Comparison of ENCODE assay signal across 1 cellular context in the genomic region with DNA sequence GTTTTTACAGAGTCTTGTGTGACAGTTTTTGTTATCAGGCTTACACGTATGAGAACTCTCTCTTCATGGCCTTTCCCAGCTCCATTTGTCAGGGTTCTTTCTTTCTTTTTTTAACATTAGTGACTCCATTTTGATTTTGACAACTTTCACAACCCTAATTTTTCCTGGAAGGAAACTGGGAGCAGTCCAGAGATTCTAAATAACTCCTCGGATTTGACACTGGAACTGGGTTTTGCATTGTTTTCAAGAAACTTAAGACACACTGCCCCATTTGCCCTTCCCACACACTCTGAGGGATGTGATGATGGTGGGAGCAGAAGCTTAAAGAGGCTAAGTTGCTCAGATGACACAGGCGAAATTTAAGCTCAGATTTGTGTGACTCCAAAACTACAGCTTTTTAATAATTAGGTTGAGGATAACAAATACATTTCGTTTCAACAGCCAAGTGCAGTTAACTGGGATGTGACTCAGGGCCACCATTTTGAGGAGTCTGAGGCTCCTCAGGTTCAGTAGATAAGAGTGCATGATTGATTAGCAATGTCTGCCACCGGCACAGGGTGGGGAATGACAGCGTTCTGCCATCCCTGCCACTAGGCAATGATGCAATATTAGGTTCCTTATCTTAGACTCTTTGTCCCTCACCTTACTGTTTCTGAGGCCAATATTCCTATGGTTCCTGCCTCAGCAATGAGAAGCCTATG.
A peak's percentile ranks its signal among the peaks of the same experiment; 100 is the strongest.
TF ChIP-seq lines count a peak whose summit lies in the region.

No MANE protein-coding gene starts in this region.

TF ChIP-seq in K562, 482 proteins besides CTCF, POLR2A, EP300 and RAD21 (continued from another document and continues in another):
- TF ChIP-seq, protein P1, sequence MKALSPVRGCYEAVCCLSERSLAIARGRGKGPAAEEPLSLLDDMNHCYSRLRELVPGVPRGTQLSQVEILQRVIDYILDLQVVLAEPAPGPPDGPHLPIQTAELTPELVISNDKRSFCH (CRISPR knock-in tag; IDR thresholded peaks at IDR 0.05), result no peak
- TF ChIP-seq, protein P1 (tag; IDR thresholded peaks at IDR 0.05), result no peak
- no peak for TF ChIP-seq ZC3H11A (IDR thresholded peaks at IDR 0.05; ENCODE audit: low read depth, low read length)
- no peak for TF ChIP-seq ATF1 (CRISPR knock-in tag; IDR thresholded peaks at IDR 0.05)
- peak; percentile 56; the same call in 1 of the 2 replicates for TF ChIP-seq ATF1 (tag; IDR thresholded peaks at IDR 0.05)
- TF ChIP-seq SAP30 (IDR thresholded peaks at IDR 0.05; ENCODE audit: borderline replicate concordance, insufficient read depth, low read depth, low read length, poor library complexity, severe bottlenecking), result no peak
- TF ChIP-seq RCOR1 (IDR thresholded peaks at IDR 0.05; ENCODE audit: borderline replicate concordance in 1 of 2, low read depth in 2 of 2, low read length in 2 of 2), result peak in 1 of 2 experiments; percentile 22; a peak in 1 of 4 replicates
- no peak for TF ChIP-seq TSC22D4 (tag; IDR thresholded peaks at IDR 0.05)
- TF ChIP-seq KAT8 (IDR thresholded peaks at IDR 0.05; ENCODE audit: low read depth), result peak; percentile 64; the same call in 1 of the 2 replicates
- TF ChIP-seq ZNF431 (CRISPR knock-in tag; IDR thresholded peaks at IDR 0.05), result no peak
- TF ChIP-seq LEF1 (IDR thresholded peaks at IDR 0.05), result no peak
- no peak for TF ChIP-seq E4F1 (CRISPR knock-in tag; IDR thresholded peaks at IDR 0.05; ENCODE audit: borderline replicate concordance)
- TF ChIP-seq GATAD2B (IDR thresholded peaks at IDR 0.05; ENCODE audit: borderline replicate concordance), result no peak
- TF ChIP-seq NCOA1 (IDR thresholded peaks at IDR 0.05; ENCODE audit: low read depth), result no peak
- no peak for TF ChIP-seq ZNF830 (CRISPR knock-in tag; IDR thresholded peaks at IDR 0.05)
- TF ChIP-seq SMAD2 (IDR thresholded peaks at IDR 0.05; ENCODE audit: low read depth, low read length), result no peak
- no peak for TF ChIP-seq YBX1 (IDR thresholded peaks at IDR 0.05)
- TF ChIP-seq IFI16 (CRISPR knock-in tag; IDR thresholded peaks at IDR 0.05), result no peak
- peak; percentile 98 for TF ChIP-seq ZBTB17 (CRISPR knock-in tag; IDR thresholded peaks at IDR 0.05)
- TF ChIP-seq, protein P2, sequence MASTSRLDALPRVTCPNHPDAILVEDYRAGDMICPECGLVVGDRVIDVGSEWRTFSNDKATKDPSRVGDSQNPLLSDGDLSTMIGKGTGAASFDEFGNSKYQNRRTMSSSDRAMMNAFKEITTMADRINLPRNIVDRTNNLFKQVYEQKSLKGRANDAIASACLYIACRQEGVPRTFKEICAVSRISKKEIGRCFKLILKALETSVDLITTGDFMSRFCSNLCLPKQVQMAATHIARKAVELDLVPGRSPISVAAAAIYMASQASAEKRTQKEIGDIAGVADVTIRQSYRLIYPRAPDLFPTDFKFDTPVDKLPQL (IDR thresholded peaks at IDR 0.05; ENCODE audit: extremely low read depth, insufficient read length), result no peak
- no peak for TF ChIP-seq NCOA2 (IDR thresholded peaks at IDR 0.05; ENCODE audit: partially characterized antibody in 2 of 2)
- TF ChIP-seq ZNF740 (CRISPR knock-in tag; IDR thresholded peaks at IDR 0.05), result no peak
- TF ChIP-seq ZNF740 (tag; IDR thresholded peaks at IDR 0.05), result peak in 1 of 2 experiments; percentile 88; a peak in 2 of 4 replicates
- TF ChIP-seq RNF2 (IDR thresholded peaks at IDR 0.05), result peak; percentile 39; the same call in 1 of the 2 replicates
- TF ChIP-seq ZNF41 (CRISPR knock-in tag; conservative IDR thresholded peaks at IDR 0.05), result no peak
- TF ChIP-seq NELFE (IDR thresholded peaks at IDR 0.05; ENCODE audit: insufficient read depth, insufficient read length), result no peak
- TF ChIP-seq DIDO1 (tag; IDR thresholded peaks at IDR 0.05; ENCODE audit: low read depth), result peak; percentile 16; the same call in 1 of the 2 replicates
- TF ChIP-seq MAZ (CRISPR knock-in tag; conservative IDR thresholded peaks at IDR 0.05 in 1 of 2, IDR thresholded peaks at IDR 0.05 in 1 of 2), result no peak
- no peak for TF ChIP-seq BRF1 (IDR thresholded peaks at IDR 0.05; ENCODE audit: borderline replicate concordance, extremely low read depth, insufficient read length)
- no peak for TF ChIP-seq ZBTB11 (CRISPR knock-in tag; IDR thresholded peaks at IDR 0.05)
- TF ChIP-seq KLF1 (tag; IDR thresholded peaks at IDR 0.05), result no peak
- no peak for TF ChIP-seq PTBP1 (IDR thresholded peaks at IDR 0.05; ENCODE audit: low read depth, low read length)
- TF ChIP-seq HDAC1 (IDR thresholded peaks at IDR 0.05), result no peak
- TF ChIP-seq ZNF274 (IDR thresholded peaks at IDR 0.05; ENCODE audit: borderline replicate concordance, low read depth, low read length), result no peak
- TF ChIP-seq ZNF699 (CRISPR knock-in tag; IDR thresholded peaks at IDR 0.05; ENCODE audit: insufficient replicate concordance), result no peak
- TF ChIP-seq, protein P3, sequence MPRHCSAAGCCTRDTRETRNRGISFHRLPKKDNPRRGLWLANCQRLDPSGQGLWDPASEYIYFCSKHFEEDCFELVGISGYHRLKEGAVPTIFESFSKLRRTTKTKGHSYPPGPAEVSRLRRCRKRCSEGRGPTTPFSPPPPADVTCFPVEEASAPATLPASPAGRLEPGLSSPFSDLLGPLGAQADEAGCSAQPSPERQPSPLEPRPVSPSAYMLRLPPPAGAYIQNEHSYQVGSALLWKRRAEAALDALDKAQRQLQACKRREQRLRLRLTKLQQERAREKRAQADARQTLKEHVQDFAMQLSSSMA (CRISPR knock-in tag; IDR thresholded peaks at IDR 0.05), result no peak
- TF ChIP-seq ZNF24 (IDR thresholded peaks at IDR 0.05), result no peak
- TF ChIP-seq GTF2F1 (IDR thresholded peaks at IDR 0.05; ENCODE audit: low read depth, low read length), result no peak
- TF ChIP-seq CHD2 (IDR thresholded peaks at IDR 0.05; ENCODE audit: low read depth, low read length), result no peak
- no peak for TF ChIP-seq SRSF9 (IDR thresholded peaks at IDR 0.05; ENCODE audit: borderline replicate concordance, low read depth, low read length)
- TF ChIP-seq SRSF1 (IDR thresholded peaks at IDR 0.05; ENCODE audit: low read depth, low read length), result no peak
- no peak for TF ChIP-seq ZNF253 (CRISPR knock-in tag; conservative IDR thresholded peaks at IDR 0.05)
- TF ChIP-seq ZEB2 (IDR thresholded peaks at IDR 0.05), result 0 out of 2 replicates have a peak, but pooled peaks have one; percentile 34
- no peak for TF ChIP-seq ZNF282 (CRISPR knock-in tag; IDR thresholded peaks at IDR 0.05)
- no peak for TF ChIP-seq DNMT1 (IDR thresholded peaks at IDR 0.05)
- no peak for TF ChIP-seq FOXM1 (IDR thresholded peaks at IDR 0.05; ENCODE audit: low read depth)
- TF ChIP-seq FOXM1 (CRISPR knock-in tag; IDR thresholded peaks at IDR 0.05; ENCODE audit: low read depth), result no peak
- TF ChIP-seq ZNF512 (tag; IDR thresholded peaks at IDR 0.05), result no peak
- TF ChIP-seq ZNF354B (CRISPR knock-in tag; IDR thresholded peaks at IDR 0.05), result no peak
